Comparison of ENCODE assay signal across 19 cellular contexts in the genomic region with DNA sequence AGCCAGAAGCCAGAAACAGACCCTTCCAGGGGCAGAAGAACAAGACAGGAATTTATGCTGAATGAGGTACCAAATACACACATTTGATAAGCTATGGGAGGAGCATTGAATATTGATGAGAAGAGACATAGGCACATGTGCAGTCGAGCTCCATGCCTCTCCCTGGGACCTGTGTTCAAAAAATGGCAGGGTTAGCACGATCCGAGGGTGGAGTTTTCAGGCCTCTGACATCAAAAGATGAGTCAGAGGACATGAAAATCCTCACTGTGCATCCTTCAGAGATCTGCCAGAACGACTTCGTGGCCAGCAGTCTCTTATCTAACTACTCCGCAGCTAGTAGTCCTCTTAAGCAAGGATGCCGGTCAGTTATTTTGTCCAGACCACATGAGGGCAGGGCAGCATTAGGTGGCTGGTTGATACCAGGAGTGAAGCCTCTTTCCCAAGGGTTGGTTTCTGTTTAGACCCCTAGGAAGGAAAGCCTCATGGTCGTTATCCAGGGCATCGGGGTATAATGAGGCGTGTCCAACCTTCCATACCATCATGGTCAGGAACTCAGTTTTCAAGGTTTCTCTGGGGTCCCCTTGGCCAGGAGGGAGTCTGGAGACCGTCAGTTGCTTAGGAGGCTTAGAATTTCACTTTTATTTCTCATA. TPM values are rescaled to one million over a fixed set of nuclear protein-coding genes. Genes with fewer than 3 reads are reported as not detected.
DNase-seq lines count a peak whose midpoint lies in the region; ATAC-seq and TF ChIP-seq lines count a peak whose summit lies in the region.
"Had no signal": no experiment of that assay in that cellular context is flagged by ENCODE, and none has a peak within 500 bp of the region (broad histone marks: within the 10 kb centered on the region; RNA-seq: fewer than 3 reads in every experiment).

No MANE protein-coding gene starts in this region.

- no peaks in the 10 kb centered on the region for H3K4me1 Mint-ChIP-seq in effector memory CD8-positive, alpha-beta T cell (ENCODE audit: low read depth in 2 of 2)
- H3K4me1 Mint-ChIP-seq: GM23338; stimulated activated naive CD8-positive, alpha-beta T cell treated with anti-CD3 and anti-CD28 coated beads, Interleukin-15, amount 100 ng/mL, for 72 hours had no signal

- TF ChIP-seq CTCF in right atrium auricular region (IDR thresholded peaks at IDR 0.05) (peak in 1 of 2 donors; percentile 46), fibroblast of lung (conservative IDR thresholded peaks at IDR 0.05 in 1 of 2, IDR thresholded peaks at IDR 0.05 in 1 of 2; ENCODE audit: low read depth in 1 of 2, low read length in 2 of 2) (no peak)

- no peaks in the 10 kb centered on the region for H3K79me2 ChIP-seq in fibroblast of lung (ENCODE audit: control insufficient read depth, insufficient read depth, low read length)

- H3K9me3 ChIP-seq in right atrium auricular region (no peaks in the 10 kb centered on the region), fibroblast of lung (ENCODE audit: control insufficient read depth, insufficient read depth, low read depth, low read length) (no peaks in the 10 kb centered on the region), aorta (ENCODE audit: control insufficient read depth, low read length) (no peaks in the 10 kb centered on the region)

- DNase-seq in Right ventricle myocardium inferior (ENCODE audit: missing footprints) (no peak), right atrium auricular region (ENCODE audit: low spot score) (no peak), fibroblast of lung (ENCODE audit: low read depth in 2 of 2) (peak; percentile 38 to 52), left lobe of liver (ENCODE audit: low spot score) (no peak), aorta (no peak), NOMO-1 treated with dmso at 0.1 percent for 144 hours (lab: John Stamatoyannopoulos, UW; ENCODE audit: unreplicated experiment) (no peak)
- no peak for DNase-seq in effector memory CD8-positive, alpha-beta T cell
- DNase-seq in activated CD4-positive, CD25-positive, alpha-beta regulatory T cell (lab: John Stamatoyannopoulos, UW), result no peak
- DNase-seq: activated CD4-positive, alpha-beta T cell treated with anti-CD3 and anti-CD28 coated beads, Interleukin-2, amount 50 U/mL, for 4 hours; activated T-cell treated with anti-CD3 and anti-CD28 coated beads, Interleukin-2, amount 50 U/mL, for 24 hours; effector CD8-positive, alpha-beta T cell; naive B cell; NCI-H187 treated with DMSO at 0.1 percent for 48 hours; NCI-H510A treated with DMSO at 0.1 percent for 48 hours; stimulated activated naive CD8-positive, alpha-beta T cell treated with anti-CD3 and anti-CD28 coated beads, Interleukin-15, amount 100 ng/mL, for 72 hours had no signal

- no peaks in the 10 kb centered on the region for H3K36me3 Mint-ChIP-seq in effector memory CD8-positive, alpha-beta T cell (ENCODE audit: insufficient read depth)
- H3K36me3 Mint-ChIP-seq: activated naive CD4-positive, alpha-beta T cell treated with anti-CD3 and anti-CD28 coated beads, Interleukin-2, amount 50 U/mL, for 72 hours; CD14-positive monocyte; naive B cell had no signal

- no peaks in the 10 kb centered on the region for H3K9me3 Mint-ChIP-seq in effector memory CD8-positive, alpha-beta T cell
- H3K9me3 Mint-ChIP-seq: activated naive CD4-positive, alpha-beta T cell treated with anti-CD3 and anti-CD28 coated beads, Interleukin-2, amount 50 U/mL, for 72 hours; activated T-cell treated with anti-CD3 and anti-CD28 coated beads, Interleukin-2, amount 50 U/mL, for 24 hours; naive B cell; stimulated activated naive CD8-positive, alpha-beta T cell treated with anti-CD3 and anti-CD28 coated beads, Interleukin-15, amount 100 ng/mL, for 72 hours had no signal

- no peak overlapping the region for H3K9ac ChIP-seq in fibroblast of lung (ENCODE audit: insufficient read depth, low read length)

- intact Hi-C loops in Right ventricle myocardium inferior (cut with DNase I), result no loop called here
- intact Hi-C loops in aorta (cut with DNase I), result no loop called here

- H3K27ac Mint-ChIP-seq in effector memory CD8-positive, alpha-beta T cell, result no peak overlapping the region
- H3K27ac Mint-ChIP-seq: activated naive CD4-positive, alpha-beta T cell treated with anti-CD3 and anti-CD28 coated beads, Interleukin-2, amount 50 U/mL, for 72 hours; activated T-cell treated with anti-CD3 and anti-CD28 coated beads, Interleukin-2, amount 50 U/mL, for 24 hours; CD14-positive monocyte; GM23338; naive B cell; stimulated activated naive CD8-positive, alpha-beta T cell treated with anti-CD3 and anti-CD28 coated beads, Interleukin-15, amount 100 ng/mL, for 72 hours had no signal

- H3K27ac ChIP-seq in right atrium auricular region (no peak overlapping the region), fibroblast of lung (ENCODE audit: insufficient read depth, low read length) (no peak overlapping the region), aorta (ENCODE audit: low read depth in 1 of 2, low read length in 2 of 2) (no peak overlapping the region)

- H3K36me3 ChIP-seq in right atrium auricular region, result no peaks in the 10 kb centered on the region
- no peaks in the 10 kb centered on the region for H3K36me3 ChIP-seq in fibroblast of lung (ENCODE audit: control insufficient read depth, insufficient read depth, low read length)
- H3K36me3 ChIP-seq in aorta (ENCODE audit: control insufficient read depth in 1 of 2, insufficient read depth in 2 of 2, low read length in 1 of 2), result no peaks in the 10 kb centered on the region

- H3K4me3 Mint-ChIP-seq in effector memory CD8-positive, alpha-beta T cell, result no peak overlapping the region
- H3K4me3 Mint-ChIP-seq: activated T-cell treated with anti-CD3 and anti-CD28 coated beads, Interleukin-2, amount 50 U/mL, for 24 hours; CD14-positive monocyte; GM23338; stimulated activated naive CD8-positive, alpha-beta T cell treated with anti-CD3 and anti-CD28 coated beads, Interleukin-15, amount 100 ng/mL, for 72 hours had no signal

- H3K27me3 ChIP-seq in right atrium auricular region, result no peaks in the 10 kb centered on the region
- H3K27me3 ChIP-seq in fibroblast of lung (ENCODE audit: control insufficient read depth, insufficient read depth, low read length), result peaks cover 6% of the 10 kb centered on the region
- no peaks in the 10 kb centered on the region for H3K27me3 ChIP-seq in aorta (ENCODE audit: control insufficient read depth in 1 of 2, insufficient read depth in 2 of 2, low read length in 1 of 2)

- 83 to 86% methylated on average over 11 of the region's 11 CpGs for WGBS in aorta, 2 donors

- H3K4me1 ChIP-seq in right atrium auricular region, result no peaks in the 10 kb centered on the region
- no peaks in the 10 kb centered on the region for H3K4me1 ChIP-seq in fibroblast of lung (ENCODE audit: control insufficient read depth, extremely low read depth, insufficient read depth, low read length)
- no peaks in the 10 kb centered on the region for H3K4me1 ChIP-seq in aorta (ENCODE audit: control insufficient read depth in 1 of 2, insufficient read depth in 2 of 2, low read length in 2 of 2)

- H3K27me3 Mint-ChIP-seq in effector memory CD8-positive, alpha-beta T cell, result peaks cover 8 to 9% of the 10 kb centered on the region in 2 donors
- H3K27me3 Mint-ChIP-seq: stimulated activated naive CD8-positive, alpha-beta T cell treated with anti-CD3 and anti-CD28 coated beads, Interleukin-15, amount 100 ng/mL, for 72 hours had no signal

- no peak overlapping the region for H3K4me2 ChIP-seq in fibroblast of lung (ENCODE audit: extremely low read depth, insufficient read depth, low read length)
- H3K4me2 ChIP-seq: GM23338 had no signal

- no peaks in the 10 kb centered on the region for H4K20me1 ChIP-seq in fibroblast of lung (ENCODE audit: control insufficient read depth, extremely low read depth, insufficient read depth, low read length)

- H3K4me3 ChIP-seq in right atrium auricular region (no peak overlapping the region), fibroblast of lung (replicated peaks in 1 of 4; ENCODE audit: control extremely low read depth in 1 of 4, insufficient read depth in 1 of 4, low read depth in 3 of 4, low read length in 4 of 4) (no peak overlapping the region), aorta (ENCODE audit: low read length in 2 of 2) (no peak overlapping the region)
- H3K4me3 ChIP-seq: GM23338, lung had no signal

- H2AFZ ChIP-seq in fibroblast of lung (ENCODE audit: low read length), result no peak overlapping the region
- H2AFZ ChIP-seq: GM23338 had no signal

- ATAC-seq in Right ventricle myocardium inferior, result peak; percentile 57
- ATAC-seq in left lobe of liver, result peak; percentile 94
- ATAC-seq in aorta (ENCODE audit: low FRiP score), result peak; percentile 41
- no peak for ATAC-seq in effector memory CD8-positive, alpha-beta T cell (replicated peaks)
- ATAC-seq: activated naive CD4-positive, alpha-beta T cell treated with anti-CD3 and anti-CD28 coated beads, Interleukin-2, amount 50 U/mL, for 72 hours; GM23338; stimulated activated naive CD8-positive, alpha-beta T cell treated with anti-CD3 and anti-CD28 coated beads, Interleukin-15, amount 100 ng/mL, for 72 hours had no signal

RNA-seq across cellular contexts. Expression of gene CMBL, which starts 11.6 kb away (rescaled TPM):
- total RNA-seq in Right ventricle myocardium inferior (46.2 TPM), right atrium auricular region (10 to 100 TPM in 1 of 2 donors, 1 to 10 TPM in 1; 5.9 to 20.7 TPM), fibroblast of lung (14.4 and 20.8 TPM in 2 replicates), left lobe of liver (116 TPM), aorta (10 to 100 TPM in 1 of 2 donors, 1 to 10 TPM in 1; 7.5 to 20.2 TPM)
- polyA plus RNA-seq in fibroblast of lung (18.6 and 23.3 TPM in 2 replicates), aorta (10 to 100 TPM; 19.5 to 76.4 TPM)
- 17.6 and 24.9 TPM in 2 replicates for polyA plus RNA-seq in fibroblast of lung (2012)
- polyA minus RNA-seq in fibroblast of lung (ENCODE audit: low replicate concordance), result 8.6 and 50.9 TPM in 2 replicates

RNA-seq across cellular contexts. Expression of gene MARCHF6, which starts 34.2 kb away (rescaled TPM):
- 161 TPM for total RNA-seq in Right ventricle myocardium inferior
- total RNA-seq in right atrium auricular region, result 100 to 1,000 TPM in 1 of 2 donors, 10 to 100 TPM in 1; 89.5 to 103 TPM
- total RNA-seq in fibroblast of lung, result 48.0 and 67.9 TPM in 2 replicates
- polyA plus RNA-seq in fibroblast of lung, result 97.6 and 142 TPM in 2 replicates
- 50.3 and 83.7 TPM in 2 replicates for polyA plus RNA-seq in fibroblast of lung (2012)
- 159 and 220 TPM in 2 replicates for polyA minus RNA-seq in fibroblast of lung (ENCODE audit: low replicate concordance)
- total RNA-seq in left lobe of liver, result 67.4 TPM
- total RNA-seq in aorta, result 100 to 1,000 TPM; 147 to 153 TPM
- 10 to 100 TPM; 27.7 to 73.9 TPM for polyA plus RNA-seq in aorta

Comparison
In these comparisons a context has a peak if more than half of its experiments do, and no peak if none do; other contexts are left out.
1. DNase-seq: peak in fibroblast of lung (2 of 2); none in Right ventricle myocardium inferior (single experiment), right atrium auricular region (single experiment), left lobe of liver (single experiment), aorta (0 of 2), NOMO-1 treated with dmso at 0.1 percent for 144 hours (single experiment), effector memory CD8-positive, alpha-beta T cell (0 of 3) and activated CD4-positive, CD25-positive, alpha-beta regulatory T cell (0 of 4).